ENCODE assay signal across 1 cellular context in the genomic region with DNA sequence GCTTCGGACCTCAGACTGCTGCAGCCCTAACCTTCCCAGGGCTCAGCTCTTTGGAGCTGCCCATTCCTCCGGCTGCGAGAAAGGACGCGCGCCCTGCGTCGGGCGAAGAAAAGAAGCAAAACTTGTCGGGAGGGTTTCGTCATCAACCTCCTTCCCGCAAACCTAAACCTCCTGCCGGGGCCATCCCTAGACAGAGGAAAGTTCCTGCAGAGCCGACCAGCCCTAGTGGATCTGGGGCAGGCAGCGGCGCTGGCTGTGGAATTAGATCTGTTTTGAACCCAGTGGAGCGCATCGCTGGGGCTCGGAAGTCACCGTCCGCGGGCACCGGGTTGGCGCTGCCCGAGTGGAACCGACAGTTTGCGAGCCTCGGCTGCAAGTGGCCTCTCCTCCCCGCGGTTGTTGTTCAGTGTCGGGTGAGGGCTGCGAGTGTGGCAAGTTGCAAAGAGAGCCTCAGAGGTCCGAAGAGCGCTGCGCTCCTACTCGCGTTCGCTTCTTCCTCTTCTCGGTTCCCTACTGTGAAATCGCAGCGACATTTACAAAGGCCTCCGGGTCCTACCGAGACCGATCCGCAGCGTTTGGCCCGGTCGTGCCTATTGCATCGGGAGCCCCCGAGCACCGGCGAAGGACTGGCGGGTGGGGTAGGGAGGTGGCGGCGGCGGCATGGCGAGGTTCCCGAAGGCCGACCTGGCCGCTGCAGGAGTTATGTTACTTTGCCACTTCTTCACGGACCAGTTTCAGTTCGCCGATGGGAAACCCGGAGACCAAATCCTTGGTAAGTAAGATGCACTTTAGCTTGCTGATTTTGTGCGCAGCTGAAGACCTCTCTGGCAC.
TF ChIP-seq lines count a peak whose summit lies in the region.

Gene PLXDC2, plus strand, starts transcription at position 13 of the 831 bp plus-strand sequence.

TF ChIP-seq in HepG2, 621 proteins besides CTCF, POLR2A, EP300 and RAD21 (continued from another document):
- TF ChIP-seq UBTF (CRISPR knock-in tag; IDR thresholded peaks at IDR 0.05) (0 out of 2 replicates have a peak, but pooled peaks have one; percentile 20), HMG20B (CRISPR knock-in tag; conservative IDR thresholded peaks at IDR 0.05) (no peak), EZH2 (conservative IDR thresholded peaks at IDR 0.05; ENCODE audit: low read depth, low read length) (peak; percentile 69), PATZ1 (CRISPR knock-in tag; IDR thresholded peaks at IDR 0.05) (0 out of 2 replicates have a peak, but pooled peaks have one; percentile 10), FOXP4 (CRISPR knock-in tag; IDR thresholded peaks at IDR 0.05) (no peak), ELF1 (CRISPR knock-in tag; IDR thresholded peaks at IDR 0.05) (no peak), HDAC1 (CRISPR knock-in tag; IDR thresholded peaks at IDR 0.05) (no peak), NFIB (CRISPR knock-in tag; IDR thresholded peaks at IDR 0.05; ENCODE audit: borderline replicate concordance) (no peak), HMGXB3 (CRISPR knock-in tag; IDR thresholded peaks at IDR 0.05; ENCODE audit: borderline replicate concordance) (no peak), EED (CRISPR knock-in tag; IDR thresholded peaks at IDR 0.05) (0 out of 2 replicates have a peak, but pooled peaks have one; percentile 35), CHD4 (IDR thresholded peaks at IDR 0.05; ENCODE audit: borderline replicate concordance, low read length) (no peak), PTBP1 (IDR thresholded peaks at IDR 0.05; ENCODE audit: low read depth, low read length, poor library complexity, severe bottlenecking) (no peak), MLX (CRISPR knock-in tag; IDR thresholded peaks at IDR 0.05) (no peak), ZNF512B (CRISPR knock-in tag; IDR thresholded peaks at IDR 0.05; ENCODE audit: borderline replicate concordance) (no peak), ZNF788 (CRISPR knock-in tag; IDR thresholded peaks at IDR 0.05; ENCODE audit: borderline replicate concordance) (0 out of 2 replicates have a peak, but pooled peaks have one; percentile 25), ZNF772 (CRISPR knock-in tag; IDR thresholded peaks at IDR 0.05) (no peak), ZNF263 (CRISPR knock-in tag; IDR thresholded peaks at IDR 0.05) (peak; percentile 13; the same call in 1 of the 2 replicates)
